ENCODE assay signal across 1 cellular context in the genomic region with DNA sequence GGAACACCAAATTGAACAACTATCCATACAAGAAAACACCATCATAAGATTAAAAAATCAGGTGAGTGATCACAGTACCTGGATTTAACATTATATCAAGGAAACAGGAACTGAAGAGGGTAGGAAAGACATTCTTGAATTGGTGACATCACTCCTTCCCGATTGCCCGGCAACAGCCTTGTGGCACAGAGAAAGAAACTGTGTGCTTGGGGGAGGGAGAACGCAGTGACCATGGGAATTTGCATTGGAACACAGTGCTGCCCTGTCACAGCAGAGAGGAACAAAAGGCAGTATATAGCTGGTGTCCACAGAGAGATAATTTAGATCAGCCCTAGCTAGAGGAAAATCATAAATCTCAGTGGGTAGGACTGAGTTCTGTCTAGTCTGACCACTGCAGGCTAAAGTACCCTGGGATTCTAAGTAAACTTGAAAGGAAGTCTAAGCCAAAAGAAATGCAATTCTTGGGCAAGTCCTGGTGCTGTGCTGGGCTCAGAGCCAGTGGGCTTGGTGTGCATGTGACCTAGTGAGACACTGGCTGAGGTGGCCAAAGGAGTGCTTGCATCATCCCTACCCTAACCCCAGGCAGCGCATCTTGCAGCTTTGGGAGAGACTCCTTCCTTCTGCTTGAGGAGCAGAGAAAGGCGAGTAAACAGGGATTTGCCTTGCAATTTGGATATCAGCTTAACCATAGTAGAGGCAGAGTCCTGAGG.
TF ChIP-seq lines count a peak whose summit lies in the region.

No MANE protein-coding gene starts in this region.

TF ChIP-seq in H1, 55 proteins besides CTCF, POLR2A, EP300 and RAD21 (continued from another document):
- TF ChIP-seq BRCA1 (IDR thresholded peaks at IDR 0.05; ENCODE audit: low read depth, low read length): no peak
- no peak for TF ChIP-seq GTF2F1 (IDR thresholded peaks at IDR 0.05; ENCODE audit: borderline replicate concordance, low read depth, low read length)
- no peak for TF ChIP-seq HDAC6 (IDR thresholded peaks at IDR 0.05; ENCODE audit: low read depth, low read length)
TF ChIP-seq in H1: peak in this region for 0.
